Comparison of ENCODE assay signal across 17 cellular contexts in the genomic region with DNA sequence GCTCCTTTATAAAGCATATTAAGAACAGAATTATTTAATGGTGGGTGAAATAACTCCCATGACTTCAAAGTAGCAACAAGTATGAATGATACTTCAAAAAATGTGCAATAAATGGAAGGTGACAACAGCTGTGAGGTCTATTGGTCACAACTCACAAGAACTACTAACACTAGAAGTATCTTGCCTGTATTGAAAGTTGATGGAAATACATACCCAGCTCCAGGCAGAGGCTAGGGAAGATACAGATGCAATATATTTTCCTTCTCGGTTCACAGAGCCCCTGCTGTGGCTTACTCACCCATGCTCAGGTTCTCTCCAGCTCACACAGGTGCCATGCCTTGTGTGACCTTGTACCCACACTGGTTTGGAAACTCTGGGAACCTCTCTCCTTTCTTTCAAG.
"Had no signal": no experiment of that assay in that cellular context is flagged by ENCODE, and none has a peak within 500 bp of the region (broad histone marks: within the 10 kb centered on the region; RNA-seq: fewer than 3 reads in every experiment).

No MANE protein-coding gene starts in this region.

- FAIRE-seq: keratinocyte, urothelium cell line had no signal

- DNase-seq: cortex of kidney; dorsolateral prefrontal cortex; effector CD8-positive, alpha-beta T cell; gastrocnemius medialis; immature natural killer cell; left lung; mesendoderm; naive thymus-derived CD4-positive, alpha-beta T cell; stimulated activated CD4-positive, alpha-beta T cell treated with anti-CD3 and anti-CD28 coated beads, Interleukin-12 subunit alpha, Interleukin-12 subunit beta, amount 100 ng/mL, for 4 hours; stimulated activated naive CD4-positive, alpha-beta T cell treated with Interleukin-2 at 50 U/mL for 16 hours; trophoblast cell had no signal

- H3K36me3 ChIP-seq: gastrocnemius medialis, left lung, neutrophil had no signal

- H3K4me1 Mint-ChIP-seq: immature natural killer cell had no signal

- H3K9me3 ChIP-seq: gastrocnemius medialis, left lung, neutrophil had no signal

- ATAC-seq: gastrocnemius medialis; left lung; naive thymus-derived CD4-positive, alpha-beta T cell; sciatic nerve had no signal

- H3K4me1 ChIP-seq: gastrocnemius medialis, left lung had no signal

- H3K4me3 ChIP-seq: dorsolateral prefrontal cortex, gastrocnemius medialis, left lung, lung, skin epidermis had no signal

- H3K9me3 Mint-ChIP-seq: immature natural killer cell; naive thymus-derived CD4-positive, alpha-beta T cell had no signal

- H3K27me3 ChIP-seq: gastrocnemius medialis had no signal

- H3K27ac Mint-ChIP-seq: immature natural killer cell; naive thymus-derived CD4-positive, alpha-beta T cell had no signal

- H3K36me3 Mint-ChIP-seq: immature natural killer cell; naive thymus-derived CD4-positive, alpha-beta T cell had no signal

- H3K4me3 Mint-ChIP-seq: immature natural killer cell; naive thymus-derived CD4-positive, alpha-beta T cell had no signal

- H3K27ac ChIP-seq: dorsolateral prefrontal cortex, gastrocnemius medialis, left lung, neutrophil, skin epidermis had no signal
